14 cellular contexts compared by ENCODE assay signal in genomic region chr12:27178251-27178650, GRCh38.
DNase-seq lines count a peak whose midpoint lies in the region; ATAC-seq and TF ChIP-seq lines count a peak whose summit lies in the region.
"Had no signal": no experiment of that assay in that cellular context is flagged by ENCODE, and none has a peak within 500 bp of the region (broad histone marks: within the 10 kb centered on the region; RNA-seq: fewer than 3 reads in every experiment).

No MANE protein-coding gene starts in this region.

- no peaks in the 10 kb centered on the region for H3K27me3 ChIP-seq in RWPE2 (ENCODE audit: insufficient read depth, poor library complexity, severe bottlenecking)
- no peaks in the 10 kb centered on the region for H3K27me3 ChIP-seq in esophagus muscularis mucosa

- peaks cover under 1 to 2% of the 10 kb centered on the region in 2 donors for H3K36me3 Mint-ChIP-seq in activated naive CD4-positive, alpha-beta T cell treated with anti-CD3 and anti-CD28 coated beads, Interleukin-2, amount 50 U/mL, for 72 hours
- H3K36me3 Mint-ChIP-seq in stimulated activated effector memory CD8-positive, alpha-beta T cell treated with anti-CD3 and anti-CD28 coated beads, Interleukin-12 subunit alpha, Interleukin-12 subunit beta, amount 100 ng/mL, for 72 hours = no peaks in the 10 kb centered on the region

- H3K27ac ChIP-seq in RWPE2 (ENCODE audit: poor library complexity, severe bottlenecking) (peak overlapping the region; percentile 84), esophagus muscularis mucosa (replicated peaks in 1 of 4) (peak overlapping the region; percentile 71 to 80 (median 74))

- H3K4me3 ChIP-seq in RWPE2 (ENCODE audit: severe bottlenecking) (no peak overlapping the region), esophagus muscularis mucosa (no peak overlapping the region)

- no peak for ATAC-seq in activated naive CD4-positive, alpha-beta T cell treated with anti-CD3 and anti-CD28 coated beads, Interleukin-2, amount 50 U/mL, for 72 hours
- ATAC-seq in RWPE2 (ENCODE audit: low read depth) (no peak), GM18867 (IDR thresholded peaks at IDR 0.05; ENCODE audit: unreplicated experiment) (no peak)
- ATAC-seq in stimulated activated effector memory CD8-positive, alpha-beta T cell treated with anti-CD3 and anti-CD28 coated beads, Interleukin-12 subunit alpha, Interleukin-12 subunit beta, amount 100 ng/mL, for 72 hours = no peak
- ATAC-seq: Right ventricle myocardium inferior had no signal

- TF ChIP-seq CTCF in RWPE2 (IDR thresholded peaks at IDR 0.05; ENCODE audit: poor library complexity, severe bottlenecking) (no peak), esophagus muscularis mucosa (IDR thresholded peaks at IDR 0.05) (no peak)

- no peaks in the 10 kb centered on the region for H3K9me3 Mint-ChIP-seq in activated naive CD4-positive, alpha-beta T cell treated with anti-CD3 and anti-CD28 coated beads, Interleukin-2, amount 50 U/mL, for 72 hours
- no peaks in the 10 kb centered on the region for H3K9me3 Mint-ChIP-seq in stimulated activated effector memory CD8-positive, alpha-beta T cell treated with anti-CD3 and anti-CD28 coated beads, Interleukin-12 subunit alpha, Interleukin-12 subunit beta, amount 100 ng/mL, for 72 hours

- no peak for DNase-seq in activated naive CD4-positive, alpha-beta T cell treated with anti-CD3 and anti-CD28 coated beads, Interleukin-2, amount 50 U/mL, for 72 hours (ENCODE audit: low spot score in 2 of 2)
- no peak for DNase-seq in activated naive CD4-positive, alpha-beta T cell (lab: John Stamatoyannopoulos, UW)
- DNase-seq in RWPE2 (ENCODE audit: low spot score) (no peak), esophagus muscularis mucosa (ENCODE audit: extremely low spot score) (no peak), activated gamma-delta T cell treated with Interleukin-2 at 50 U/mL for 16 hours (no peak), NCI-H82 (lab: John Stamatoyannopoulos, UW) (no peak)
- DNase-seq in stimulated activated effector memory CD8-positive, alpha-beta T cell treated with anti-CD3 and anti-CD28 coated beads, Interleukin-12 subunit alpha, Interleukin-12 subunit beta, amount 100 ng/mL, for 72 hours (ENCODE audit: low spot score in 2 of 2) = no peak
- DNase-seq: endodermal cell, head of caudate nucleus, NCI-H1417 treated with DMSO at 0.1 percent for 48 hours, NCI-H2107, NCI-H510A treated with DMSO at 0.1 percent for 48 hours had no signal

- no peaks in the 10 kb centered on the region for H3K9me3 ChIP-seq in RWPE2 (ENCODE audit: severe bottlenecking)
- H3K9me3 ChIP-seq in esophagus muscularis mucosa = no peaks in the 10 kb centered on the region

- TF ChIP-seq EP300 in esophagus muscularis mucosa (IDR thresholded peaks at IDR 0.05) = no peak

- H3K4me1 ChIP-seq in RWPE2 (ENCODE audit: insufficient read depth, poor library complexity, severe bottlenecking) (peaks cover 49% of the 10 kb centered on the region), esophagus muscularis mucosa (peaks cover 16 to 44% (median 27%) of the 10 kb centered on the region in 4 donors)

- peaks cover 21% of the 10 kb centered on the region for H3K4me1 Mint-ChIP-seq in stimulated activated effector memory CD8-positive, alpha-beta T cell treated with anti-CD3 and anti-CD28 coated beads, Interleukin-12 subunit alpha, Interleukin-12 subunit beta, amount 100 ng/mL, for 72 hours

- no peak overlapping the region for H3K4me3 Mint-ChIP-seq in stimulated activated effector memory CD8-positive, alpha-beta T cell treated with anti-CD3 and anti-CD28 coated beads, Interleukin-12 subunit alpha, Interleukin-12 subunit beta, amount 100 ng/mL, for 72 hours
- H3K4me3 Mint-ChIP-seq: endodermal cell had no signal

- H3K36me3 ChIP-seq in RWPE2 (ENCODE audit: low read depth) (no peaks in the 10 kb centered on the region), esophagus muscularis mucosa (no peaks in the 10 kb centered on the region)

- 67% methylated on average over 1 of the region's 1 CpG for WGBS in esophagus muscularis mucosa

- TF ChIP-seq POLR2A in esophagus muscularis mucosa (IDR thresholded peaks at IDR 0.05; ENCODE audit: low read depth) = no peak

- intact Hi-C loops in esophagus muscularis mucosa (cut with DNase I) = loop anchor here (10.0 kb wide), 1 partner anchor 543 kb away; no protein-coding TSS in a partner anchor

- H3K27ac Mint-ChIP-seq in activated naive CD4-positive, alpha-beta T cell treated with anti-CD3 and anti-CD28 coated beads, Interleukin-2, amount 50 U/mL, for 72 hours = peak overlapping the region; percentile 65 to 97
- peak overlapping the region; percentile 47 for H3K27ac Mint-ChIP-seq in stimulated activated effector memory CD8-positive, alpha-beta T cell treated with anti-CD3 and anti-CD28 coated beads, Interleukin-12 subunit alpha, Interleukin-12 subunit beta, amount 100 ng/mL, for 72 hours
- H3K27ac Mint-ChIP-seq: endodermal cell had no signal
